ENCODE assay signal across 16 cellular contexts in the genomic region with DNA sequence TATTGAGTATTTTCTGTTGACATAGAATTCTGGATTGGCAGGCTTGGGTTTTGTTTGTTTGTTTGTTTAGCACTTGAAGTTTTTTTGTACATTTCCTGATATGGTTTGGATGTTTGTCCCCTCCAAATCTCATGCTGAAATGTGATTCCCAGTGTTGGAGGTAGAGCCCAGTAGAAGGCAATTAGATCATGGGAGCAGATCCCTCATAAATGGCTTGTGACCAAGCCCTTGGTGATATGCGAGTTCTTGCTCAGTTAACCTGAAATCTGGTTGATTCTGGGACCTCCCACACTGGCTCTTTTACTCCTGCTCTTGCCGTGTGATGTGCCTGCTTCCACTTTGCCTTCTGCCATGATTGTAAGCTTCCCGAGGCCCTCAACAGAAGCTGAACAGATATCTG.
"Had no signal": no experiment of that assay in that cellular context is flagged by ENCODE, and none has a peak within 500 bp of the region (broad histone marks: within the 10 kb centered on the region; RNA-seq: fewer than 3 reads in every experiment).

No MANE protein-coding gene starts in this region.

- DNase-seq: activated B cell treated with CpG ODN at 0.5 μM for 24 hours; activated CD4-positive, alpha-beta T cell treated with anti-CD3 and anti-CD28 coated beads, Interleukin-2, amount 10 ng/mL, durations not matched to agents 24 days and 14 days; activated CD8-positive, alpha-beta memory T cell treated with anti-CD3 and anti-CD28 coated beads for 24 hours; activated naive CD4-positive, alpha-beta T cell treated with anti-CD3 and anti-CD28 coated beads, Interleukin-2, amount 50 U/mL, for 16 hours; adrenal gland; colonic mucosa; effector CD4-positive, alpha-beta T cell; kidney; left ventricle myocardium superior; mesendoderm; sigmoid colon; stimulated activated CD4-positive, alpha-beta T cell treated with anti-CD3 and anti-CD28 coated beads, Interleukin-2, amount 100 ng/mL, for 24 hours; stimulated activated naive CD4-positive, alpha-beta T cell; substantia nigra; trophoblast cell had no signal

- ATAC-seq: left ventricle myocardium superior had no signal

- H3K27me3 Mint-ChIP-seq: activated B cell treated with CpG ODN at 0.5 μM for 24 hours; activated CD4-positive, alpha-beta T cell treated with anti-CD3 and anti-CD28 coated beads, Interleukin-2, amount 10 ng/mL, durations not matched to agents 24 days and 14 days had no signal

- H3K27ac Mint-ChIP-seq: activated B cell treated with CpG ODN at 0.5 μM for 24 hours; activated CD4-positive, alpha-beta T cell treated with anti-CD3 and anti-CD28 coated beads, Interleukin-2, amount 10 ng/mL, durations not matched to agents 24 days and 14 days had no signal

- H3K4me3 Mint-ChIP-seq: activated B cell treated with CpG ODN at 0.5 μM for 24 hours; activated CD4-positive, alpha-beta T cell treated with anti-CD3 and anti-CD28 coated beads, Interleukin-2, amount 10 ng/mL, durations not matched to agents 24 days and 14 days; neural crest cell had no signal

- H3K4me1 Mint-ChIP-seq: neural crest cell had no signal
